In genomic region chr6:35093118-35093445, GRCh38 we compare ENCODE assay signal across 18 cellular contexts. TPM values are rescaled to one million over a fixed set of nuclear protein-coding genes. Genes with fewer than 3 reads are reported as not detected.
DNase-seq lines count a peak whose midpoint lies in the region; FAIRE-seq and TF ChIP-seq lines count a peak whose summit lies in the region.
"Had no signal": no experiment of that assay in that cellular context is flagged by ENCODE, and none has a peak within 500 bp of the region (broad histone marks: within the 10 kb centered on the region; RNA-seq: fewer than 3 reads in every experiment).

No MANE protein-coding gene starts in this region.

- H3K4me3 ChIP-seq in mesodermal cell (ENCODE audit: extremely low read depth, insufficient read depth, low read length, poor library complexity, severe bottlenecking) (no peak overlapping the region), transverse colon (no peak overlapping the region)
- H3K4me3 ChIP-seq: ovary had no signal

- no peak for TF ChIP-seq EP300 in transverse colon (IDR thresholded peaks at IDR 0.05; ENCODE audit: low read depth)

- 93% methylated on average over 4 of the region's 5 CpGs; no CpG with 5 or more reads in 1 of the 2 experiments for WGBS in mesodermal cell (ENCODE audit: insufficient coverage in 2 of 2), 2 experiments
- WGBS in transverse colon (ENCODE audit: low coverage in 1 of 2), 2 donors = 60 to 84% methylated on average over 5 of the region's 5 CpGs

- peak; percentile 15 for DNase-seq in HFFc6
- no peak for DNase-seq in chondrocyte (ENCODE audit: low spot score)
- no peak for DNase-seq in transverse colon
- DNase-seq in D721Med (ENCODE audit: insufficient read length, low spot score) = no peak
- no peak for DNase-seq in D341Med (ENCODE audit: low spot score)
- no peak for DNase-seq in progenitor cell of endocrine pancreas (ENCODE audit: low spot score, unreplicated experiment)
- DNase-seq: activated CD4-positive, alpha-beta T cell treated with anti-CD3 and anti-CD28 coated beads, Interleukin-2, amount 50 U/mL, for 48 hours; activated naive CD8-positive, alpha-beta T cell treated with anti-CD3 and anti-CD28 coated beads for 36 hours; activated T-cell treated with anti-CD3 and anti-CD28 coated beads, Interleukin-2, amount 50 U/mL, for 4 hours; central memory CD4-positive, alpha-beta T cell; NCI-H2107; NCI-H748 treated with DMSO at 0.1 percent for 48 hours; ovary; stimulated activated naive CD8-positive, alpha-beta T cell treated with anti-CD3 and anti-CD28 coated beads, Interleukin-15, Interleukin-2, amounts not matched to agents 100 U/mL and 50 U/mL, for 24 hours had no signal

- H3K4me3 Mint-ChIP-seq in HFFc6 (peak overlapping the region; percentile 58; the same call in 1 of the 2 replicates), chondrocyte (ENCODE audit: unreplicated experiment) (no peak overlapping the region), progenitor cell of endocrine pancreas (ENCODE audit: low read depth) (no peak overlapping the region)
- H3K4me3 Mint-ChIP-seq: activated naive CD8-positive, alpha-beta T cell treated with anti-CD3 and anti-CD28 coated beads for 36 hours; activated T-cell treated with anti-CD3 and anti-CD28 coated beads, Interleukin-2, amount 50 U/mL, for 4 hours had no signal

- no peaks in the 10 kb centered on the region for H3K9me3 ChIP-seq in mesodermal cell (ENCODE audit: control insufficient read depth, low read length)
- H3K9me3 ChIP-seq in transverse colon = no peaks in the 10 kb centered on the region
- H3K9me3 ChIP-seq: ovary had no signal

- peaks cover 2% of the 10 kb centered on the region; the same call in 1 of the 2 replicates for H3K27me3 Mint-ChIP-seq in HFFc6 (ENCODE audit: insufficient read depth)
- H3K27me3 Mint-ChIP-seq in chondrocyte (ENCODE audit: low read depth) = no peaks in the 10 kb centered on the region
- no peaks in the 10 kb centered on the region for H3K27me3 Mint-ChIP-seq in progenitor cell of endocrine pancreas
- H3K27me3 Mint-ChIP-seq: activated naive CD8-positive, alpha-beta T cell treated with anti-CD3 and anti-CD28 coated beads for 36 hours had no signal

- FAIRE-seq in D721Med (lab: Jason Lieb, UNC) = no peak
- FAIRE-seq: H54, islet of Langerhans had no signal

- H3K4me1 Mint-ChIP-seq in HFFc6 (ENCODE audit: low read depth) (peaks cover 93% of the 10 kb centered on the region), chondrocyte (ENCODE audit: low read depth) (peaks cover 85% of the 10 kb centered on the region), progenitor cell of endocrine pancreas (ENCODE audit: low read depth) (peaks cover 20% of the 10 kb centered on the region)
- H3K4me1 Mint-ChIP-seq: activated naive CD8-positive, alpha-beta T cell treated with anti-CD3 and anti-CD28 coated beads for 36 hours had no signal

- H3K36me3 Mint-ChIP-seq in HFFc6 (ENCODE audit: low read depth) (peaks cover 5% of the 10 kb centered on the region; the same call in 1 of the 2 replicates), chondrocyte (ENCODE audit: low read depth) (peaks cover 2% of the 10 kb centered on the region), progenitor cell of endocrine pancreas (ENCODE audit: insufficient read depth) (peaks cover 10% of the 10 kb centered on the region)

- in situ Hi-C loops in transverse colon (cut with MboI; ENCODE audit: low pct_ligation_motif_present in 1 of 4, low pct_unique_long_range_greater_than_20kb in 1 of 4, low sequenced_read_pairs in 3 of 4) = no loop called here

- H3K4me1 ChIP-seq in mesodermal cell (ENCODE audit: control insufficient read depth, insufficient read depth, low read length, poor library complexity, severe bottlenecking) = peaks cover 29% of the 10 kb centered on the region
- H3K4me1 ChIP-seq in transverse colon = peaks cover 0 to 48% (median 20%) of the 10 kb centered on the region in 4 donors

- H3K9me3 Mint-ChIP-seq in HFFc6 (no peaks in the 10 kb centered on the region), chondrocyte (ENCODE audit: low read depth) (no peaks in the 10 kb centered on the region), progenitor cell of endocrine pancreas (ENCODE audit: low read depth) (no peaks in the 10 kb centered on the region)
- H3K9me3 Mint-ChIP-seq: activated naive CD8-positive, alpha-beta T cell treated with anti-CD3 and anti-CD28 coated beads for 36 hours; activated T-cell treated with anti-CD3 and anti-CD28 coated beads, Interleukin-2, amount 50 U/mL, for 4 hours had no signal

- no peaks in the 10 kb centered on the region for H3K27me3 ChIP-seq in transverse colon
- H3K27me3 ChIP-seq: ovary had no signal

- intact Hi-C loops in transverse colon (cut with DNase I; ENCODE audit: low total_unique reads) = no loop called here

- TF ChIP-seq CTCF in HFFc6 (IDR thresholded peaks at IDR 0.05) (no peak), chondrocyte (IDR thresholded peaks at IDR 0.05) (no peak), transverse colon (IDR thresholded peaks at IDR 0.05) (no peak), D721Med (IDR thresholded peaks at IDR 0.05; ENCODE audit: insufficient read depth, missing control alignments) (no peak), progenitor cell of endocrine pancreas (IDR thresholded peaks at IDR 0.05; ENCODE audit: unreplicated experiment) (no peak)

- H3K36me3 ChIP-seq in mesodermal cell (ENCODE audit: control insufficient read depth, insufficient read depth, low read length) (peaks cover 10% of the 10 kb centered on the region), transverse colon (peaks cover 0 to 11% (median 0%) of the 10 kb centered on the region in 4 donors)
- H3K36me3 ChIP-seq: ovary had no signal

- H3K27ac ChIP-seq in mesodermal cell (ENCODE audit: low read depth, low read length, severe bottlenecking) (peak overlapping the region; percentile 34), transverse colon (peak overlapping the region; percentile 28 to 71 (median 60))
- H3K27ac ChIP-seq: ovary had no signal

- H3K27ac Mint-ChIP-seq in HFFc6 = peak overlapping the region; percentile 87
- H3K27ac Mint-ChIP-seq in chondrocyte (ENCODE audit: unreplicated experiment) = peak overlapping the region; percentile 73
- H3K27ac Mint-ChIP-seq in progenitor cell of endocrine pancreas = no peak overlapping the region
- H3K27ac Mint-ChIP-seq: activated naive CD8-positive, alpha-beta T cell treated with anti-CD3 and anti-CD28 coated beads for 36 hours had no signal

- no peak for TF ChIP-seq POLR2A in transverse colon (IDR thresholded peaks at IDR 0.05)

RNA-seq across cellular contexts. Expression of gene TCP11, which starts 48.1 kb away (rescaled TPM):
- total RNA-seq in HFFc6 (2021; fragmentation: NEBNext Ultra II Directional; extraction: Animal tissue kit (Norgen Biotek cat#: 25700)) = under 1 TPM; 0.31 to 0.70 (median 0.37) TPM
- total RNA-seq in chondrocyte = not detected in 3 replicates
- polyA plus RNA-seq in mesodermal cell (2013, experiment 1 of 2) = 0.41 TPM
- polyA plus RNA-seq in mesodermal cell (2013, experiment 2 of 2) = 0.51 TPM
- under 1 TPM in 1 of 4 donors, not detected in 3; 0.96 TPM for total RNA-seq in transverse colon
- total RNA-seq in progenitor cell of endocrine pancreas = not detected in 2 replicates
- total RNA-seq: activated naive CD8-positive, alpha-beta T cell treated with anti-CD3 and anti-CD28 coated beads for 36 hours; activated T-cell treated with anti-CD3 and anti-CD28 coated beads, Interleukin-2, amount 50 U/mL, for 4 hours; mucosa of gallbladder had no signal
